In the genomic region with DNA sequence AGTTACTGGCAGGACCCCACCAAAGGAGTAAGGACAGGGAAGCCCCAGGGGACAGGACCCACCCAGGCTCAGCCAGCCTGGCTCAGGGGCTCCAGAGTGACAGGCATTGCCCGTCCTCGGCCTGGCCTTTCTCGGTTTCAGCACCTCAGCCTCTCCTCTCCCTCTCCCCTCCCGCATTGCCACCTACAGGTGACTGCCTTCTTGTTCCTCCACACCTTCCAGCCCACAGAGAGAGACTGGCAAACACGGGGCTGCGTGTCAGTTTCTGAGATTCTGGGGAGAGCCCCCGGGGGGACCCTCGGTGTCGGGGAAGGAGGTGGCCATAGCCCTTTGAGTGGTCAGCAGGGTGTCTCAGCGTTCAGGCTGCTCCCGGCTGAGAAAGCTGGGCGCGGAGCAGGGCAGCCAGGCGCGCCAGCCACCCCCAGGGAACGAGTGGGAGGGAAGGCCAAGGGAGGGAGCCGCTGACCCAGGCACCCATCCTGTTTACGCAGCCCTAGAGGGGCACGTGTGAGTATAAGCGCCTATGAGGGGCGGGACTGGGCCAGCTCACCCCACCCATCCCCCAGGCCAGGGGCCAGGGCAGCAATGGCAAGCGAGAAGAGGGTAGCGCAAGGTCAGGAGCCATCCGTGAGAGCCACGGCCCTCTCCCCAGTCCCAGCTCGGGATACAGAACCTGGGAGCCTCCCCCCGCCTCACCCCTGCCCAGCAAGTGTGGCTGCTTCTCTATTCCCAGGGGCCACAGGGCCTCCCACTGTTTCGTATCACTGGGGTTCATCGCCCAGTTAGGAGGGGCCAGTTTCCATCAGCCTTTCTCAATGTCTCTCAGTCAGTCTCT, we compare ENCODE assay signal across 12 cellular contexts. TPM values are rescaled to one million over a fixed set of nuclear protein-coding genes. Genes with fewer than 3 reads are reported as not detected.
DNase-seq lines count a peak whose midpoint lies in the region; ATAC-seq and TF ChIP-seq lines count a peak whose summit lies in the region.
"Had no signal": no experiment of that assay in that cellular context is flagged by ENCODE, and none has a peak within 500 bp of the region (broad histone marks: within the 10 kb centered on the region; RNA-seq: fewer than 3 reads in every experiment).

No MANE protein-coding gene starts in this region.

- TF ChIP-seq CTCF in HCT116 (IDR thresholded peaks at IDR 0.05 in 2 of 3, conservative IDR thresholded peaks at IDR 0.05 in 1 of 3; ENCODE audit: borderline replicate concordance in 1 of 3, insufficient read depth in 1 of 3, low read depth in 2 of 3, low read length in 2 of 3) (peak in 2 of 3 experiments; percentile 42 to 50; a peak in 4 of 6 replicates), mammary epithelial cell (conservative IDR thresholded peaks at IDR 0.05 in 1 of 2, IDR thresholded peaks at IDR 0.05 in 1 of 2; ENCODE audit: extremely low read depth in 1 of 2, insufficient read depth in 1 of 2, low read depth in 1 of 2, low read length in 2 of 2) (peak; percentile 9 to 38)

- no TSS peak for BruUV-seq in HCT116 (replicated peaks; lab: Mats Ljungman, UMichigan)
- BruUV-seq in mammary epithelial cell (replicated peaks; lab: Mats Ljungman, UMichigan) = no TSS peak

- H3K79me2 ChIP-seq in HCT116 (ENCODE audit: insufficient read depth, low read length) = peaks cover 9% of the 10 kb centered on the region
- peaks cover 6% of the 10 kb centered on the region for H3K79me2 ChIP-seq in mammary epithelial cell (ENCODE audit: insufficient read depth, low read length)

- H3K36me3 ChIP-seq in HCT116 (ENCODE audit: control insufficient read depth in 1 of 2, insufficient read depth in 2 of 2, low read length in 2 of 2) (no peaks in the 10 kb centered on the region), mammary epithelial cell (ENCODE audit: insufficient read depth, low read length) (no peaks in the 10 kb centered on the region)
- H3K36me3 ChIP-seq: gastroesophageal sphincter, MG63 had no signal

- ATAC-seq in HCT116 (peak; percentile 32), GM21390 (IDR thresholded peaks at IDR 0.05; ENCODE audit: unreplicated experiment) (no peak)

- H3K4me3 ChIP-seq in HCT116 (replicated peaks in 1 of 2; ENCODE audit: low read depth in 1 of 2, low read length in 2 of 2) = peak overlapping the region; percentile 23 to 37
- no peak overlapping the region for H3K4me3 ChIP-seq in mammary epithelial cell (replicated peaks in 1 of 3; ENCODE audit: insufficient read depth in 1 of 3, low read depth in 2 of 3, low read length in 3 of 3)
- H3K4me3 ChIP-seq: gastroesophageal sphincter, MG63 had no signal

- H4K20me1 ChIP-seq in HCT116 (ENCODE audit: insufficient read depth) (no peaks in the 10 kb centered on the region), mammary epithelial cell (ENCODE audit: insufficient read depth, low read length) (no peaks in the 10 kb centered on the region)

- no peaks in the 10 kb centered on the region for H3K9me2 ChIP-seq in HCT116 (ENCODE audit: insufficient read depth)

- H3K4me1 ChIP-seq in HCT116 (ENCODE audit: control insufficient read depth in 1 of 2, insufficient read depth in 2 of 2, low read length in 2 of 2) (peaks cover 16 to 50% of the 10 kb centered on the region in 2 experiments), mammary epithelial cell (ENCODE audit: insufficient read depth, low read length) (peaks cover 31% of the 10 kb centered on the region)

- RAD21 ChIA-PET in HCT116 (lab: Charles Lee; ENCODE audit: low non-redundant PET in 1 of 2, low total read pairs in 2 of 2, uncharacterized antibody in 2 of 2, unreplicated experiment in 2 of 2) = no interaction called here

- H2AFZ ChIP-seq in HCT116 (ENCODE audit: low read depth, low read length, poor library complexity, severe bottlenecking) (no peak overlapping the region), mammary epithelial cell (ENCODE audit: low read depth, low read length) (peak overlapping the region; percentile 75)

- 46% methylated on average over 17 of the region's 29 CpGs for WGBS in mammary epithelial cell (ENCODE audit: low coverage, missing lambda C conversion rate)

- H3K27ac ChIP-seq in HCT116 (ENCODE audit: low read depth, low read length) (peak overlapping the region; percentile 31; the same call in 1 of the 2 replicates), mammary epithelial cell (ENCODE audit: insufficient read depth, low read depth, low read length) (no peak overlapping the region)
- H3K27ac ChIP-seq: gastroesophageal sphincter had no signal

- dilution Hi-C loops in mammary epithelial cell (cut with HindIII; ENCODE audit: low sequenced_read_pairs) = no loop called here

- no peak for TF ChIP-seq POLR2A in HCT116 (IDR thresholded peaks at IDR 0.05; ENCODE audit: borderline replicate concordance, extremely low read depth, insufficient read depth, insufficient read length)

- POLR2A ChIA-PET in HCT116 (lab: Charles Lee) = no interaction called here

- intact Hi-C loops in HCT116 (cut with micrococcal nuclease) (no loop called here), mammary epithelial cell (cut with micrococcal nuclease) (no loop called here)

- peak; percentile 67 for DNase-seq in 8988T
- peak; percentile 12 for DNase-seq in HCT116 (ENCODE audit: low read depth, low spot score)
- DNase-seq in mammary epithelial cell = no peak
- DNase-seq in iPS-NIHi7 (ENCODE audit: extremely low spot score) = peak; percentile 64
- DNase-seq in activated CD4-positive, CD25-positive, alpha-beta regulatory T cell treated with anti-CD3 and anti-CD28 coated beads, Interleukin-2, amount 50 U/mL, for 72 hours = no peak
- DNase-seq in activated naive CD4-positive, alpha-beta T cell treated with anti-CD3 and anti-CD28 coated beads, Interleukin-2, amount 50 U/mL, for 16 hours = no peak
- DNase-seq in T1000 (lab: John Stamatoyannopoulos, UW) = no peak
- DNase-seq: MG63; stimulated activated naive CD4-positive, alpha-beta T cell had no signal

- no peak for TF ChIP-seq RAD21 in HCT116 (IDR thresholded peaks at IDR 0.05; ENCODE audit: low read depth)

- peak overlapping the region; percentile 39; the same call in 1 of the 2 replicates for H3K9ac ChIP-seq in HCT116 (ENCODE audit: low read length)
- H3K9ac ChIP-seq in mammary epithelial cell (ENCODE audit: insufficient read depth, low read length) = no peak overlapping the region

- in situ Hi-C loops in mammary epithelial cell (cut with MboI; ENCODE audit: low sequenced_read_pairs in 2 of 2) = loop anchor here in 1 of 2 donors (5.0 to 10.0 kb wide), 2 partner anchors 33 to 201 kb away; a partner anchor contains a TSS

- CTCF ChIA-PET in HCT116 (lab: Charles Lee) (no interaction called here), mammary epithelial cell (lab: Charles Lee; ENCODE audit: low non-redundant PET) (no interaction called here)

- H3K4me2 ChIP-seq in HCT116 (ENCODE audit: low read length) (peak overlapping the region; percentile 64), mammary epithelial cell (ENCODE audit: insufficient read depth, low read depth, low read length) (peak overlapping the region; percentile 26)

- H3K27me3 ChIP-seq in HCT116 (ENCODE audit: insufficient read depth, low read length) = no peaks in the 10 kb centered on the region
- H3K27me3 ChIP-seq in mammary epithelial cell (ENCODE audit: insufficient read depth, low read length) = no peaks in the 10 kb centered on the region

- H3K9me3 ChIP-seq in HCT116 (ENCODE audit: control insufficient read depth in 1 of 2, insufficient read depth in 1 of 2, low read depth in 1 of 2, low read length in 2 of 2) = no peaks in the 10 kb centered on the region
- no peaks in the 10 kb centered on the region for H3K9me3 ChIP-seq in mammary epithelial cell (replicated peaks; ENCODE audit: insufficient read depth, low read length)
- H3K9me3 ChIP-seq: gastroesophageal sphincter, MG63 had no signal

TF ChIP-seq in HCT116, 20 proteins besides CTCF, POLR2A, EP300 and RAD21:
- no peak for TF ChIP-seq ZFX (IDR thresholded peaks at IDR 0.05)
TF ChIP-seq in HCT116: peak in this region for 0.

RNA-seq across cellular contexts. Expression of a gene that starts 0.7 kb away (rescaled TPM):
- total RNA-seq in HCT116 (2021; ENCODE audit: unreplicated experiment) (246 TPM), mammary epithelial cell (100 to 1,000 TPM; 127 to 237 TPM)
- polyA plus RNA-seq in HCT116 (2012) = 256 and 297 TPM in 2 replicates
- polyA plus RNA-seq in mammary epithelial cell = 212 TPM
- polyA minus RNA-seq in mammary epithelial cell = 74.9 TPM
- total RNA-seq: T-helper 2 cell treated with Interferon-gamma antibody and Interleukin-4, amounts not matched to agents 100 ng/mL and 5 ng/mL, for 36 hours had no signal

RNA-seq across cellular contexts. Expression of a gene that starts 13.9 kb away (rescaled TPM):
- total RNA-seq in HCT116 (2021; ENCODE audit: unreplicated experiment) (0.66 TPM), mammary epithelial cell (1 to 10 TPM in 1 of 2 donors, under 1 TPM in 1; 0.17 to 2.9 TPM)
- polyA plus RNA-seq in HCT116 (2012) = 0.17 and 0.23 TPM in 2 replicates
- 2.3 TPM for polyA plus RNA-seq in mammary epithelial cell
- not detected for polyA minus RNA-seq in mammary epithelial cell
- total RNA-seq: T-helper 2 cell treated with Interferon-gamma antibody and Interleukin-4, amounts not matched to agents 100 ng/mL and 5 ng/mL, for 36 hours had no signal

RNA-seq across cellular contexts. Expression of a gene that starts 19.1 kb away (rescaled TPM):
- total RNA-seq in HCT116 (2021; ENCODE audit: unreplicated experiment) (not detected), mammary epithelial cell (not detected)
- polyA plus RNA-seq in HCT116 (2012) = 0.09 TPM in 1 of 2 replicates, not detected in the other
- not detected for polyA plus RNA-seq in mammary epithelial cell
- not detected for polyA minus RNA-seq in mammary epithelial cell
- total RNA-seq: gastroesophageal sphincter; T-helper 2 cell treated with Interferon-gamma antibody and Interleukin-4, amounts not matched to agents 100 ng/mL and 5 ng/mL, for 36 hours had no signal

RNA-seq across cellular contexts. Expression of a gene that starts 23.9 kb away (rescaled TPM):
- total RNA-seq in HCT116 (2021; ENCODE audit: unreplicated experiment) (0.74 TPM), mammary epithelial cell (not detected)
- polyA plus RNA-seq in HCT116 (2012) = 0.86 and 1.3 TPM in 2 replicates
- polyA plus RNA-seq in mammary epithelial cell = not detected
- not detected for polyA minus RNA-seq in mammary epithelial cell
- total RNA-seq: gastroesophageal sphincter; T-helper 2 cell treated with Interferon-gamma antibody and Interleukin-4, amounts not matched to agents 100 ng/mL and 5 ng/mL, for 36 hours had no signal

RNA-seq across cellular contexts. Expression of a gene that starts 31.2 kb away (rescaled TPM):
- total RNA-seq in HCT116 (2021; ENCODE audit: unreplicated experiment) (128 TPM), mammary epithelial cell (10 to 100 TPM; 79.4 to 99.0 TPM)
- polyA plus RNA-seq in HCT116 (2012) = 192 and 211 TPM in 2 replicates
- 145 TPM for polyA plus RNA-seq in mammary epithelial cell
- polyA minus RNA-seq in mammary epithelial cell = 124 TPM

Comparison
In these comparisons a context has a peak if more than half of its experiments do, and no peak if none do; other contexts are left out.
1. DNase-seq: peak in 8988T (single experiment), HCT116 (single experiment) and iPS-NIHi7 (single experiment); none in mammary epithelial cell (single experiment), activated CD4-positive, CD25-positive, alpha-beta regulatory T cell treated with anti-CD3 and anti-CD28 coated beads, Interleukin-2, amount 50 U/mL, for 72 hours (single experiment), activated naive CD4-positive, alpha-beta T cell treated with anti-CD3 and anti-CD28 coated beads, Interleukin-2, amount 50 U/mL, for 16 hours (single experiment) and T1000 (single experiment).
2. H3K4me3 ChIP-seq: peak in HCT116 (2 of 2); none in mammary epithelial cell (0 of 3).